8 cellular contexts compared by ENCODE assay signal in the genomic region with DNA sequence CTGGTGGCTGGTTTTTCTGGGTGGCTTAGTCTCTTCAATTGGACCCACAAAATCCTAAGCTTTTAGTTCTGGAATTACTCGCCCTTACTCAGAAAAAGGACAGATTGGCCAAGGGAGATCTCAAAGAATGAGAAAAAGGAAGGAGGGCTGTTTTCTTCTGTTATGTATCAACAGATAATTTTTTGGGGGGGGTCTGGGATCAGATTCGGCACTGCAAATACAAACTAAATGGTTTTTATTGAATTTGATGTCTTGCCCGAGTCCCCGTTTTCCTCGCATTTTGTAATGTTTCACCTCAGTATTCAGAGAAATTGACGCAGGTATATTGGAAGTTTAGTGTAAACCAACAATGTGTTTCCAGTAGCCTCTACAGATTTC. TPM values are rescaled to one million over a fixed set of nuclear protein-coding genes. Genes with fewer than 3 reads are reported as not detected.
DNase-seq lines count a peak whose midpoint lies in the region; ATAC-seq lines count a peak whose summit lies in the region.

No MANE protein-coding gene starts in this region.

- DNase-seq in NCI-H510A treated with DMSO at 0.1 percent for 48 hours (lab: John Stamatoyannopoulos, UW) (peak; percentile 11), NCI-H510A (lab: John Stamatoyannopoulos, UW) (no peak), immature natural killer cell (no peak), SHP77 treated with DMSO at 0.1 percent for 48 hours (lab: John Stamatoyannopoulos, UW) (no peak)
- DNase-seq in activated T-helper 2 cell treated with anti-CD3 and anti-CD28 coated beads, Interferon-gamma antibody, Interleukin-2, Interleukin-4, amounts not matched to agents 10 μg/mL and 5 μg/mL and 100 μg/mL, durations not matched to agents 14 hours and 24 hours and 36 hours (ENCODE audit: low spot score): no peak
- DNase-seq in activated CD4-positive, alpha-beta T cell treated with anti-CD3 and anti-CD28 coated beads, Interleukin-2, amount 50 U/mL, for 4 hours: no peak

- H3K27me3 Mint-ChIP-seq in activated T-helper 2 cell treated with anti-CD3 and anti-CD28 coated beads, Interferon-gamma antibody, Interleukin-2, Interleukin-4, amounts not matched to agents 10 μg/mL and 5 μg/mL and 100 μg/mL, durations not matched to agents 14 hours and 24 hours and 36 hours (ENCODE audit: low read depth): peaks cover 2% of the 10 kb centered on the region
- peaks cover 7 to 13% (median 12%) of the 10 kb centered on the region in 3 donors for H3K27me3 Mint-ChIP-seq in immature natural killer cell (ENCODE audit: low read depth in 3 of 3)

- H3K36me3 ChIP-seq in stomach smooth muscle (ENCODE audit: control insufficient read depth in 2 of 2, insufficient read depth in 2 of 2, low read length in 2 of 2): peaks cover 2 to 4% of the 10 kb centered on the region in 2 donors

- no peaks in the 10 kb centered on the region for H3K9me3 Mint-ChIP-seq in activated T-helper 2 cell treated with anti-CD3 and anti-CD28 coated beads, Interferon-gamma antibody, Interleukin-2, Interleukin-4, amounts not matched to agents 10 μg/mL and 5 μg/mL and 100 μg/mL, durations not matched to agents 14 hours and 24 hours and 36 hours
- H3K9me3 Mint-ChIP-seq in immature natural killer cell: no peaks in the 10 kb centered on the region

- ATAC-seq in GM21528 (IDR thresholded peaks at IDR 0.05; ENCODE audit: low FRiP score, unreplicated experiment): no peak

- peaks cover 10% of the 10 kb centered on the region for H3K4me1 Mint-ChIP-seq in activated T-helper 2 cell treated with anti-CD3 and anti-CD28 coated beads, Interferon-gamma antibody, Interleukin-2, Interleukin-4, amounts not matched to agents 10 μg/mL and 5 μg/mL and 100 μg/mL, durations not matched to agents 14 hours and 24 hours and 36 hours (ENCODE audit: low read depth)
- peaks cover 40 to 41% of the 10 kb centered on the region in 2 donors for H3K4me1 Mint-ChIP-seq in immature natural killer cell

- no peaks in the 10 kb centered on the region for H3K27me3 ChIP-seq in stomach smooth muscle (ENCODE audit: control insufficient read depth in 1 of 2, insufficient read depth in 2 of 2, low read length in 2 of 2)

- peak overlapping the region; percentile 83 for H3K27ac Mint-ChIP-seq in activated T-helper 2 cell treated with anti-CD3 and anti-CD28 coated beads, Interferon-gamma antibody, Interleukin-2, Interleukin-4, amounts not matched to agents 10 μg/mL and 5 μg/mL and 100 μg/mL, durations not matched to agents 14 hours and 24 hours and 36 hours
- H3K27ac Mint-ChIP-seq in immature natural killer cell: peak overlapping the region; percentile 86 to 99 (median 95)

- peak overlapping the region; percentile 38 for H3K27ac ChIP-seq in stomach smooth muscle (ENCODE audit: low read length)

- H3K4me1 ChIP-seq in stomach smooth muscle (ENCODE audit: control insufficient read depth, insufficient read depth, low read length): no peaks in the 10 kb centered on the region

- intact Hi-C loops in activated T-helper 2 cell treated with anti-CD3 and anti-CD28 coated beads, Interferon-gamma antibody, Interleukin-2, Interleukin-4, amounts not matched to agents 10 μg/mL and 5 μg/mL and 100 μg/mL, durations not matched to agents 14 hours and 24 hours and 36 hours (cut with micrococcal nuclease): loop anchor here (1.0 to 2.0 kb wide), 3 partner anchors 78 to 215 kb away; partner anchors contain the start of genes BIRC6, SLC30A6 and SPAST

- H3K4me3 Mint-ChIP-seq in activated T-helper 2 cell treated with anti-CD3 and anti-CD28 coated beads, Interferon-gamma antibody, Interleukin-2, Interleukin-4, amounts not matched to agents 10 μg/mL and 5 μg/mL and 100 μg/mL, durations not matched to agents 14 hours and 24 hours and 36 hours (ENCODE audit: low read depth): peak overlapping the region; percentile 97
- peak overlapping the region; percentile 86 to 97 (median 93) for H3K4me3 Mint-ChIP-seq in immature natural killer cell

- H3K4me3 ChIP-seq in stomach smooth muscle (ENCODE audit: low read length in 2 of 2): peak overlapping the region; percentile 98

- no peaks in the 10 kb centered on the region for H3K9me3 ChIP-seq in stomach smooth muscle (ENCODE audit: control insufficient read depth in 2 of 2, low read length in 2 of 2)

- H3K36me3 Mint-ChIP-seq in activated T-helper 2 cell treated with anti-CD3 and anti-CD28 coated beads, Interferon-gamma antibody, Interleukin-2, Interleukin-4, amounts not matched to agents 10 μg/mL and 5 μg/mL and 100 μg/mL, durations not matched to agents 14 hours and 24 hours and 36 hours (ENCODE audit: low read depth): peaks cover 21% of the 10 kb centered on the region
- peaks cover 5 to 12% (median 12%) of the 10 kb centered on the region in 3 donors for H3K36me3 Mint-ChIP-seq in immature natural killer cell

- H3K9ac ChIP-seq in stomach smooth muscle (ENCODE audit: low read length in 2 of 2): peak overlapping the region; percentile 93 to 98

RNA-seq across cellular contexts. Expression of gene YIPF4, which starts 0.8 kb away (rescaled TPM):
- 33.4 and 36.7 TPM in 2 replicates for total RNA-seq in activated T-helper 2 cell treated with anti-CD3 and anti-CD28 coated beads, Interferon-gamma antibody, Interleukin-2, Interleukin-4, amounts not matched to agents 10 μg/mL and 5 μg/mL and 100 μg/mL, durations not matched to agents 14 hours and 24 hours and 36 hours
- 10 to 100 TPM; 15.4 to 27.6 (median 19.6) TPM for polyA plus RNA-seq in immature natural killer cell

RNA-seq across cellular contexts. Expression of gene NLRC4, which starts 13.8 kb away (rescaled TPM):
- 0.16 TPM in 1 of 2 replicates, not detected in the other for total RNA-seq in activated T-helper 2 cell treated with anti-CD3 and anti-CD28 coated beads, Interferon-gamma antibody, Interleukin-2, Interleukin-4, amounts not matched to agents 10 μg/mL and 5 μg/mL and 100 μg/mL, durations not matched to agents 14 hours and 24 hours and 36 hours
- under 1 TPM in 1 of 3 donors, not detected in 2; 0.18 TPM for polyA plus RNA-seq in immature natural killer cell
